Comparison of ENCODE assay signal across 9 cellular contexts in the genomic region with DNA sequence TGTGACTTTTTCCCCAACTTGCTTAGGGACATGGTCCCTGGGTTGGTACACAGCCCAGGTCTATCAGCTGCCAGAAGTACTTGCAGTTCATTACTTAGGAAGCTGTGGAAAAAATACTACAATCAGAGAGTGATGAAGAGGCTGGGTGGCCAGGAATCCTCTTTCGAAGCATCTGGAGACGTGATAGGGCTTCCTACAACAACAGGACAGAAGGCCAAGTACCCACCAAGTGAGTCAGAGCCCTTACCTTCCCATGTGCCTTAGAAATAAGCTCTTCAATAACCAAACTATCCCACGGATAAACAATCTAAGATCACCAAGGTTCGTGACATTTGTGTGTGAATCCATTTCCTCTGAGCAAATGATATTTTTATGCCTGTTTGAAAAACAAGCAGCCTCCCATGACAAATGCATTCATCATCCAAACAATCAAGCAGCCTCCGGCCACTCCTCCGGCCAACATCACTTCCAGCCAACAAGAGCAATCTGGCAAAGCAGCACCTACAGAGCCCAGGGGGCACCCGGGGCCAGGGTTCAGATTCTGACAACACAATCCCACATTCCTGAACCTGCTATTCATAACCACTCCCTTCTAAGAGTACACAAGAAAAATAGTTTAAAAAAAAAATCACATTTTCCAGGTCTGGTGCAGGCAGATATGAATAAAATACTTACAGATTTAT. TPM values are rescaled to one million over a fixed set of nuclear protein-coding genes. Genes with fewer than 3 reads are reported as not detected.
A peak's percentile ranks its signal among the peaks of the same experiment; 100 is the strongest.
DNase-seq lines count a peak whose midpoint lies in the region; ATAC-seq and TF ChIP-seq lines count a peak whose summit lies in the region.
"Had no signal": no experiment of that assay in that cellular context is flagged by ENCODE, and none has a peak within 500 bp of the region (broad histone marks: within the 10 kb centered on the region; RNA-seq: fewer than 3 reads in every experiment).

No MANE protein-coding gene starts in this region.

- H3K4me1 ChIP-seq in thoracic aorta (ENCODE audit: control insufficient read depth in 1 of 2, low read depth in 2 of 2), result peaks cover 42 to 62% of the 10 kb centered on the region in 2 donors

- H3K4me3 ChIP-seq in thoracic aorta, result peak overlapping the region; percentile 38

- no peaks in the 10 kb centered on the region for H3K36me3 Mint-ChIP-seq in activated T-helper 17 cell treated with anti-CD3 and anti-CD28 coated beads, Interleukin-2, amount 50 U/mL, for 72 hours (ENCODE audit: low read depth)

- peak overlapping the region; percentile 78 to 91 for H3K27ac ChIP-seq in thoracic aorta

- H3K4me3 Mint-ChIP-seq in activated T-helper 17 cell treated with anti-CD3 and anti-CD28 coated beads, Interleukin-2, amount 50 U/mL, for 72 hours, result no peak overlapping the region

- no peaks in the 10 kb centered on the region for H3K9me3 Mint-ChIP-seq in activated T-helper 17 cell treated with anti-CD3 and anti-CD28 coated beads, Interleukin-2, amount 50 U/mL, for 72 hours

- no peaks in the 10 kb centered on the region for H3K9me3 ChIP-seq in thoracic aorta

- peaks cover 15% of the 10 kb centered on the region for H3K27me3 Mint-ChIP-seq in activated T-helper 17 cell treated with anti-CD3 and anti-CD28 coated beads, Interleukin-2, amount 50 U/mL, for 72 hours

- DNase-seq in HT-29 (ENCODE audit: low spot score) (peak; percentile 58), cerebellar cortex (ENCODE audit: low spot score) (peak; percentile 46), left kidney (ENCODE audit: low read depth, low spot score) (peak; percentile 49), thoracic aorta (ENCODE audit: low spot score) (peak; percentile 63), activated gamma-delta T cell treated with Interleukin-2 at 50 U/mL for 16 hours (no peak), RPMI8226 (no peak), NCI-H2171 treated with DMSO at 0.1 percent for 48 hours (lab: John Stamatoyannopoulos, UW) (no peak)
- DNase-seq: NCI-H748 treated with DMSO at 0.1 percent for 48 hours had no signal

- peaks cover 9% of the 10 kb centered on the region for H3K4me1 Mint-ChIP-seq in activated T-helper 17 cell treated with anti-CD3 and anti-CD28 coated beads, Interleukin-2, amount 50 U/mL, for 72 hours

- TF ChIP-seq CTCF in thoracic aorta (IDR thresholded peaks at IDR 0.05), result no peak

- ATAC-seq in thoracic aorta (ENCODE audit: insufficient number of reproducible peaks, low FRiP score, low read depth), result peak; percentile 47
- no peak for ATAC-seq in activated T-helper 17 cell treated with anti-CD3 and anti-CD28 coated beads, Interleukin-2, amount 50 U/mL, for 72 hours (replicated peaks)

- no peak overlapping the region for H3K27ac Mint-ChIP-seq in activated T-helper 17 cell treated with anti-CD3 and anti-CD28 coated beads, Interleukin-2, amount 50 U/mL, for 72 hours

- H3K27me3 ChIP-seq in thoracic aorta (replicated peaks; ENCODE audit: insufficient read depth), result no peaks in the 10 kb centered on the region

- H3K36me3 ChIP-seq in thoracic aorta, result no peaks in the 10 kb centered on the region

RNA-seq across cellular contexts. Expression of gene TBC1D8, which starts 26.4 kb away (rescaled TPM):
- total RNA-seq in HT-29 (2014; rRNA removed; shearing (Covaris generic)), result 30.3 and 33.4 TPM in 2 replicates
- 10 to 100 TPM; 47.4 to 62.0 TPM for total RNA-seq in thoracic aorta
- under 1 TPM; 0.45 to 0.95 TPM for total RNA-seq in activated T-helper 17 cell treated with anti-CD3 and anti-CD28 coated beads, Interleukin-2, amount 50 U/mL, for 72 hours

Comparison
In these comparisons a context has a peak if more than half of its experiments do, and no peak if none do; other contexts are left out.
1. DNase-seq: peak in HT-29 (single experiment), cerebellar cortex (single experiment), left kidney (single experiment) and thoracic aorta (single experiment); none in activated gamma-delta T cell treated with Interleukin-2 at 50 U/mL for 16 hours (single experiment), RPMI8226 (single experiment) and NCI-H2171 treated with DMSO at 0.1 percent for 48 hours (single experiment).
2. RNA of gene TBC1D8, which starts 26.4 kb away (total RNA-seq): 47.4 to 62.0 TPM in thoracic aorta and 30.3 to 33.4 TPM in HT-29; 0.45 to 0.95 TPM in activated T-helper 17 cell treated with anti-CD3 and anti-CD28 coated beads, Interleukin-2, amount 50 U/mL, for 72 hours; every median in the first group is over 10 times any median in the second.